ENCODE assay signal across 1 cellular context in the genomic region with DNA sequence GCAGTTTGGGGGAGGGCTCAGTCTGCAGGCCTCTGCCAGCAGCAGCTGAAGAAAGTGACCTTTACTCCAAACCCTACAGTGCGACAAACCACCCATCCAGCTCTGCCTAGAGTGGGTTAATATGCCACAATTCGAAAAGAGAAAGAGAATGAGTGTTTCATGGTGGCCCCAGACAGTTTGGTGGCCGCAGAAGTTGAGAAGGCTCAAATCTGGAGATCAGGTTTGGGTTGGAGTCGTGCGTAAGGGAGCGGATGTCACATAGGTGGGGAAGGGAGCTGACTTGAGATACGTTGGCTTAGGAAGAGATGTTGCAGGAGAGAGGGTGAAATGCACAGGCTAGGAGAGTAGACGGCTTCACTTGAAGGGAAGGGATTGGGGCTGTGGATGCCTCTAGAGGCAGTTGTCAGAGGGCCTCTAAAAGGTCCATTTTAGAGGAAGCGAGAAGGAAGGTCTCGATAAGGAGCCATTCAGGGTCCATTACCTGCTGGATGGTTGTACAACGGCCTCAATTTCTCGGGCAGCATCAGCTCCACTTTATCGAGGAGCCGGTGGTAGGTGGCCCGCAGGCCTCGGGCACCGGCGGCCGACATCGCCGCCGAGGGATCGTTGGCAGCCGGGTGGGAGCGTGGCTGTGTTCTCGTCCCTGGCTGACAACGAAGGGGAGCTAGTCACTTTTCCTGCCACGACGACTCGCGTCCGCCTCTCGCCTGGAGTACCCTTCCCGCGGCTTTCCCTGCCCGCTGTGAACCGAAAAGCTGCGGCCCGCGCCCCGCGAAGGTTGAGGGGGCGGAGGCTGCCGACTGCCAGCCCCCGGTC.
TF ChIP-seq lines count a peak whose summit lies in the region.

No MANE protein-coding gene starts in this region.

TF ChIP-seq in A549, 52 proteins besides CTCF, POLR2A, EP300 and RAD21 (continued from another document):
- TF ChIP-seq RNF2 (IDR thresholded peaks at IDR 0.05; ENCODE audit: borderline replicate concordance, low read depth) (no peak), ZFP36 (IDR thresholded peaks at IDR 0.05; ENCODE audit: borderline replicate concordance, partially characterized antibody) (no peak)
TF ChIP-seq in A549: peak in this region for 2.
